In genomic region chr12:51950682-51951198, GRCh38 we compare ENCODE assay signal across 7 cellular contexts. TPM values are rescaled to one million over a fixed set of nuclear protein-coding genes. Genes with fewer than 3 reads are reported as not detected.
DNase-seq lines count a peak whose midpoint lies in the region; ATAC-seq and TF ChIP-seq lines count a peak whose summit lies in the region.

No MANE protein-coding gene starts in this region.

- H3K27ac ChIP-seq in stomach = peak overlapping the region; percentile 6 to 78 (median 60)

- peaks cover 17% of the 10 kb centered on the region for H3K4me1 Mint-ChIP-seq in activated T-helper 17 cell treated with anti-CD3 and anti-CD28 coated beads, Interleukin-2, amount 50 U/mL, for 72 hours
- H3K4me1 Mint-ChIP-seq in immature natural killer cell = peaks cover 15 to 31% of the 10 kb centered on the region in 2 donors

- 0 to 2% (median 1%) methylated on average over 5 of the region's 5 CpGs for WGBS in stomach, 5 donors

- peak overlapping the region; percentile 49 to 96 (median 92) for H3K4me3 ChIP-seq in stomach

- no peaks in the 10 kb centered on the region for H3K9me3 ChIP-seq in stomach

- H3K27ac Mint-ChIP-seq in activated T-helper 17 cell treated with anti-CD3 and anti-CD28 coated beads, Interleukin-2, amount 50 U/mL, for 72 hours = peak overlapping the region; percentile 87
- peak overlapping the region; percentile 72 to 85 (median 78) for H3K27ac Mint-ChIP-seq in immature natural killer cell

- H3K36me3 Mint-ChIP-seq in activated T-helper 17 cell treated with anti-CD3 and anti-CD28 coated beads, Interleukin-2, amount 50 U/mL, for 72 hours (ENCODE audit: low read depth) = no peaks in the 10 kb centered on the region
- H3K36me3 Mint-ChIP-seq in immature natural killer cell = peaks cover 0 to 8% (median 0%) of the 10 kb centered on the region in 3 donors

- peak overlapping the region; percentile 96 for H3K4me3 Mint-ChIP-seq in activated T-helper 17 cell treated with anti-CD3 and anti-CD28 coated beads, Interleukin-2, amount 50 U/mL, for 72 hours
- H3K4me3 Mint-ChIP-seq in immature natural killer cell = peak overlapping the region; percentile 93 to 98 (median 96)

- H3K27me3 ChIP-seq in stomach = no peaks in the 10 kb centered on the region

- intact Hi-C loops in stomach (cut with DNase I; ENCODE audit: low total_unique reads) = no loop called here

- TF ChIP-seq CTCF in stomach (IDR thresholded peaks at IDR 0.05) = no peak

- no peak for TF ChIP-seq POLR2A in stomach (IDR thresholded peaks at IDR 0.05)

- peaks cover 24 to 41% (median 38%) of the 10 kb centered on the region in 4 donors for H3K4me1 ChIP-seq in stomach

- DNase-seq in immature natural killer cell = no peak
- no peak for DNase-seq in stomach
- no peak for DNase-seq in GM03348 (ENCODE audit: low spot score)
- no peak for DNase-seq in NK-92 treated with Interleukin-12 subunit alpha and Interleukin-12 subunit beta, amount 100 ng/mL, for 24 hours (lab: John Stamatoyannopoulos, UW)
- DNase-seq in KG1 (lab: John Stamatoyannopoulos, UW) = no peak

- H3K27me3 Mint-ChIP-seq in activated T-helper 17 cell treated with anti-CD3 and anti-CD28 coated beads, Interleukin-2, amount 50 U/mL, for 72 hours = peaks cover 7% of the 10 kb centered on the region
- H3K27me3 Mint-ChIP-seq in immature natural killer cell (ENCODE audit: low read depth in 3 of 3) = peaks cover 2 to 10% (median 3%) of the 10 kb centered on the region in 3 donors

- peak; percentile 10 for ATAC-seq in HG03103 (IDR thresholded peaks at IDR 0.05; ENCODE audit: low read depth, unreplicated experiment)
- ATAC-seq in activated T-helper 17 cell treated with anti-CD3 and anti-CD28 coated beads, Interleukin-2, amount 50 U/mL, for 72 hours (replicated peaks) = peak; percentile 60

- no peak for TF ChIP-seq EP300 in stomach (IDR thresholded peaks at IDR 0.05)

- no peaks in the 10 kb centered on the region for H3K36me3 ChIP-seq in stomach

- no peaks in the 10 kb centered on the region for H3K9me3 Mint-ChIP-seq in activated T-helper 17 cell treated with anti-CD3 and anti-CD28 coated beads, Interleukin-2, amount 50 U/mL, for 72 hours
- peaks cover 0 to 4% (median 0%) of the 10 kb centered on the region in 6 donors for H3K9me3 Mint-ChIP-seq in immature natural killer cell

RNA-seq across cellular contexts. Expression of gene ACVR1B, which starts 0.8 kb away (rescaled TPM):
- 1 to 10 TPM; 6.8 TPM for total RNA-seq in activated T-helper 17 cell treated with anti-CD3 and anti-CD28 coated beads, Interleukin-2, amount 50 U/mL, for 72 hours
- polyA plus RNA-seq in immature natural killer cell (1 to 10 TPM in 1 of 3 donors, under 1 TPM in 1, not detected in 1; 0.52 to 1.4 TPM), stomach (1 to 10 TPM; 8.3 to 9.5 (median 9.1) TPM)
- 10 to 100 TPM; 23.9 to 53.1 (median 31.3) TPM for total RNA-seq in stomach

RNA-seq across cellular contexts. Expression of gene ACVRL1, which starts 43.4 kb away (rescaled TPM):
- not detected for total RNA-seq in activated T-helper 17 cell treated with anti-CD3 and anti-CD28 coated beads, Interleukin-2, amount 50 U/mL, for 72 hours
- under 1 TPM in 1 of 3 donors, not detected in 2; 0.14 TPM for polyA plus RNA-seq in immature natural killer cell
- total RNA-seq in stomach = 100 to 1,000 TPM in 2 of 5 donors, 10 to 100 TPM in 3; 36.2 to 117 (median 62.4) TPM
- 10 to 100 TPM; 11.0 to 20.8 (median 13.3) TPM for polyA plus RNA-seq in stomach

RNA-seq across cellular contexts. Expression of gene TAMALIN, which starts 56.0 kb away (rescaled TPM):
- 10 to 100 TPM in 1 of 2 donors, 1 to 10 TPM in 1; 3.5 to 26.3 TPM for total RNA-seq in activated T-helper 17 cell treated with anti-CD3 and anti-CD28 coated beads, Interleukin-2, amount 50 U/mL, for 72 hours
- polyA plus RNA-seq in immature natural killer cell (1 to 10 TPM; 1.1 to 3.1 (median 1.2) TPM), stomach (10 to 100 TPM in 2 of 3 donors, 1 to 10 TPM in 1; 6.4 to 17.0 (median 16.3) TPM)
- 10 to 100 TPM in 2 of 5 donors, 1 to 10 TPM in 2, not detected in 1; 2.7 to 61.3 (median 16.6) TPM for total RNA-seq in stomach

Comparison
In these comparisons a context has a peak if more than half of its experiments do, and no peak if none do; other contexts are left out.
1. RNA of gene ACVRL1, which starts 43.4 kb away (total RNA-seq): 36.2 to 117 TPM in stomach; not detected in activated T-helper 17 cell treated with anti-CD3 and anti-CD28 coated beads, Interleukin-2, amount 50 U/mL, for 72 hours; every median in the first group is over 10 times any median in the second.